ENCODE assay signal across 38 cellular contexts in the genomic region with DNA sequence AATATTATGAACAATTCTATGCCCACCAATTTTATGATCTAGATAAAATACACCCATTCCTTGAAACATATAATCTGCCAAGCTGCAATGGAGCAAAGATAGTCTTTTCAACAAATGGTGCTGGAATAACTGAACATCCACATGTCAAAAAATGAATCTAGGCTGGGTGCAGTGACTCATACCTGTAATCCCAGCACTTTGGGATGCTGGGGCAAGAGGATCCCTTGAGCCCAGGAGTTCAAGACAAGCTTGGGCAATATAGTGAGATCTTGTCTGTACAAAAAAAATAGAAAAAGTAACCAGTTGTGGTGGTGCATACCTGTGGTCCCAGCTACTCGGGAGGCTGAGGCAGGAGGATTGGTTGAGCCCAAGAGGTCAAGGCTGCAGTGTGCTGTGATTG.
"Had no signal": no experiment of that assay in that cellular context is flagged by ENCODE, and none has a peak within 500 bp of the region (broad histone marks: within the 10 kb centered on the region; RNA-seq: fewer than 3 reads in every experiment).

No MANE protein-coding gene starts in this region.

- ATAC-seq: activated CD8-positive, alpha-beta memory T cell treated with anti-CD3 and anti-CD28 coated beads, Interleukin-2, amount 10 ng/mL, durations not matched to agents 7 days and 5 days; activated naive CD8-positive, alpha-beta T cell treated with anti-CD3 and anti-CD28 coated beads, Interleukin-2, amount 50 U/mL, for 24 hours; activated T-cell treated with anti-CD3 and anti-CD28 coated beads, Interleukin-2, amount 50 U/mL, for 72 hours; activated T-helper 17 cell treated with anti-CD3 and anti-CD28 coated beads, Interleukin-2, amount 50 U/mL, for 72 hours; PC-3; Right ventricle myocardium inferior had no signal

- H3K9me3 ChIP-seq: Peyer's patch had no signal

- DNase-seq: activated B cell treated with CpG ODN at 0.5 μM for 24 hours; activated CD4-positive, alpha-beta memory T cell treated with anti-CD3 and anti-CD28 coated beads, Interleukin-2, amount 10 ng/mL, durations not matched to agents 7 days and 5 days; activated CD4-positive, alpha-beta T cell treated with anti-CD3 and anti-CD28 coated beads for 4 hours; activated CD4-positive, CD25-positive, alpha-beta regulatory T cell treated with anti-CD3 and anti-CD28 coated beads, Interleukin-2, amount 50 U/mL, for 72 hours; activated CD8-positive, alpha-beta memory T cell treated with anti-CD3 and anti-CD28 coated beads for 24 hours; activated CD8-positive, alpha-beta memory T cell treated with anti-CD3 and anti-CD28 coated beads, Interleukin-2, amount 10 ng/mL, durations not matched to agents 7 days and 5 days; activated CD8-positive, alpha-beta memory T cell treated with anti-CD3 and anti-CD28 coated beads, Interleukin-2, amount 50 U/mL, for 48 hours; activated gamma-delta T cell treated with Interleukin-2 at 50 U/mL for 16 hours; activated naive CD4-positive, alpha-beta T cell treated with anti-CD3 and anti-CD28 coated beads, Interleukin-2, amount 10 ng/mL, durations not matched to agents 7 days and 5 days; activated naive CD8-positive, alpha-beta T cell treated with anti-CD3 and anti-CD28 coated beads, Interleukin-2, amount 50 U/mL, for 24 hours; activated T-cell treated with anti-CD3 and anti-CD28 coated beads, Interleukin-2, amount 50 U/mL, for 72 hours; amniotic stem cell; aorta; brain microvascular endothelial cell; caudate nucleus; cerebellar nuclear complex; NCI-H1105; NCI-H1436; NCI-H1694 treated with DMSO at 0.1 percent for 48 hours; NCI-H2029 treated with DMSO at 0.1 percent for 48 hours; NCI-H2107; NCI-H2171; NCI-H510A; NCI-H526; NCI-H748 treated with DMSO at 0.1 percent for 48 hours; NK-92 treated with Interleukin-12 subunit alpha and Interleukin-12 subunit beta, amount 100 ng/mL, for 24 hours; PC-3; Peyer's patch; RPMI8226; SW 1271; T-helper 1 cell; T-helper 2 cell; T-helper 9 cell had no signal

- H3K9ac ChIP-seq: KMS-11 had no signal

- H3K27me3 ChIP-seq: brain microvascular endothelial cell, Peyer's patch had no signal

- H3K36me3 Mint-ChIP-seq: activated CD8-positive, alpha-beta memory T cell treated with anti-CD3 and anti-CD28 coated beads, Interleukin-2, amount 10 ng/mL, durations not matched to agents 7 days and 5 days; activated naive CD4-positive, alpha-beta T cell treated with anti-CD3 and anti-CD28 coated beads, Interleukin-2, amount 10 ng/mL, durations not matched to agents 7 days and 5 days; activated naive CD8-positive, alpha-beta T cell had no signal

- H3K4me2 ChIP-seq: KMS-11 had no signal

- H3K4me3 ChIP-seq: Peyer's patch had no signal

- H3K4me1 Mint-ChIP-seq: activated B cell treated with CpG ODN at 0.5 μM for 24 hours; activated CD4-positive, alpha-beta memory T cell treated with anti-CD3 and anti-CD28 coated beads, Interleukin-2, amount 10 ng/mL, durations not matched to agents 7 days and 5 days; activated CD8-positive, alpha-beta memory T cell treated with anti-CD3 and anti-CD28 coated beads, Interleukin-2, amount 10 ng/mL, durations not matched to agents 7 days and 5 days; activated naive CD4-positive, alpha-beta T cell treated with anti-CD3 and anti-CD28 coated beads, Interleukin-2, amount 10 ng/mL, durations not matched to agents 7 days and 5 days; activated naive CD8-positive, alpha-beta T cell treated with anti-CD3 and anti-CD28 coated beads, Interleukin-2, amount 50 U/mL, for 24 hours; activated T-helper 17 cell treated with anti-CD3 and anti-CD28 coated beads, Interleukin-2, amount 50 U/mL, for 72 hours had no signal

- H3K4me1 ChIP-seq: Peyer's patch had no signal

- H3K36me3 ChIP-seq: brain microvascular endothelial cell, Peyer's patch had no signal

- H3K4me3 Mint-ChIP-seq: activated B cell treated with CpG ODN at 0.5 μM for 24 hours; activated CD4-positive, alpha-beta memory T cell treated with anti-CD3 and anti-CD28 coated beads, Interleukin-2, amount 10 ng/mL, durations not matched to agents 7 days and 5 days; activated CD8-positive, alpha-beta memory T cell treated with anti-CD3 and anti-CD28 coated beads, Interleukin-2, amount 10 ng/mL, durations not matched to agents 7 days and 5 days; activated naive CD4-positive, alpha-beta T cell treated with anti-CD3 and anti-CD28 coated beads, Interleukin-2, amount 10 ng/mL, durations not matched to agents 7 days and 5 days; activated naive CD8-positive, alpha-beta T cell; activated naive CD8-positive, alpha-beta T cell treated with anti-CD3 and anti-CD28 coated beads, Interleukin-2, amount 50 U/mL, for 24 hours; activated T-cell treated with anti-CD3 and anti-CD28 coated beads, Interleukin-2, amount 50 U/mL, for 72 hours; activated T-helper 17 cell treated with anti-CD3 and anti-CD28 coated beads, Interleukin-2, amount 50 U/mL, for 72 hours had no signal

- H3K9me3 Mint-ChIP-seq: activated B cell treated with CpG ODN at 0.5 μM for 24 hours; activated CD4-positive, alpha-beta memory T cell treated with anti-CD3 and anti-CD28 coated beads, Interleukin-2, amount 10 ng/mL, durations not matched to agents 7 days and 5 days; activated naive CD4-positive, alpha-beta T cell treated with anti-CD3 and anti-CD28 coated beads, Interleukin-2, amount 10 ng/mL, durations not matched to agents 7 days and 5 days; activated naive CD8-positive, alpha-beta T cell treated with anti-CD3 and anti-CD28 coated beads, Interleukin-2, amount 50 U/mL, for 24 hours; activated T-cell treated with anti-CD3 and anti-CD28 coated beads, Interleukin-2, amount 50 U/mL, for 72 hours; activated T-helper 17 cell treated with anti-CD3 and anti-CD28 coated beads, Interleukin-2, amount 50 U/mL, for 72 hours had no signal

- H3K27me3 Mint-ChIP-seq: activated B cell treated with CpG ODN at 0.5 μM for 24 hours; activated naive CD8-positive, alpha-beta T cell; activated T-helper 17 cell treated with anti-CD3 and anti-CD28 coated beads, Interleukin-2, amount 50 U/mL, for 72 hours had no signal

- H3K27ac ChIP-seq: brain microvascular endothelial cell, KMS-11, Peyer's patch, VCaP had no signal
